Comparison of ENCODE assay signal across 16 cellular contexts in genomic region chr6:126718600-126719327, GRCh38.
DNase-seq lines count a peak whose midpoint lies in the region; ATAC-seq, FAIRE-seq and TF ChIP-seq lines count a peak whose summit lies in the region.
"Had no signal": no experiment of that assay in that cellular context is flagged by ENCODE, and none has a peak within 500 bp of the region (broad histone marks: within the 10 kb centered on the region; RNA-seq: fewer than 3 reads in every experiment).

No MANE protein-coding gene starts in this region.

- no peaks in the 10 kb centered on the region for H4K20me1 ChIP-seq in keratinocyte (ENCODE audit: control insufficient read depth, extremely low read depth, insufficient read depth, low read length)

- intact Hi-C loops in head of caudate nucleus (cut with DNase I): no loop called here

- TF ChIP-seq CTCF in keratinocyte (optimal IDR thresholded peaks at IDR 0.05 in 1 of 3, IDR thresholded peaks at IDR 0.05 in 1 of 3, conservative IDR thresholded peaks at IDR 0.05 in 1 of 3; ENCODE audit: extremely low read depth in 1 of 3, insufficient read depth in 2 of 3, low read length in 3 of 3): no peak

- H3K4me1 ChIP-seq in keratinocyte (ENCODE audit: control insufficient read depth, extremely low read depth, insufficient read depth, low read length): peaks cover 10% of the 10 kb centered on the region
- H3K4me1 ChIP-seq: right lobe of liver, SJCRH30 had no signal

- no peaks in the 10 kb centered on the region for H3K27me3 ChIP-seq in keratinocyte (ENCODE audit: control insufficient read depth, extremely low read depth, insufficient read depth, low read length)
- H3K27me3 ChIP-seq: right lobe of liver, SJCRH30, tibial artery had no signal

- no peak overlapping the region for H3K4me3 ChIP-seq in keratinocyte (ENCODE audit: control insufficient read depth in 2 of 3, extremely low read depth in 1 of 3, insufficient read depth in 2 of 3, low read depth in 1 of 3, low read length in 3 of 3)
- H3K4me3 ChIP-seq: right lobe of liver, SJCRH30, tibial artery had no signal

- no peaks in the 10 kb centered on the region for H3K79me2 ChIP-seq in keratinocyte (ENCODE audit: control insufficient read depth, insufficient read depth, low read length)

- no peaks in the 10 kb centered on the region for H3K9me3 ChIP-seq in keratinocyte (ENCODE audit: control insufficient read depth, low read depth, low read length)
- H3K9me3 ChIP-seq: right lobe of liver, SJCRH30, tibial artery had no signal

- H3K27ac ChIP-seq in keratinocyte (ENCODE audit: control insufficient read depth, insufficient read depth, low read length): no peak overlapping the region
- H3K27ac ChIP-seq: C4-2B, right lobe of liver, SJCRH30, tibial artery had no signal

- no peaks in the 10 kb centered on the region for H3K9me1 ChIP-seq in keratinocyte (ENCODE audit: control insufficient read depth, extremely low read depth, insufficient read depth, low read length)

- peak; percentile 13 for FAIRE-seq in keratinocyte (lab: Jason Lieb, UNC)

- dilution Hi-C loops in keratinocyte (cut with MboI; ENCODE audit: extremely low pct_ligation_motif_present, low sequenced_read_pairs): no loop called here

- H2AFZ ChIP-seq in keratinocyte (ENCODE audit: control insufficient read depth, low read length): no peak overlapping the region

- no peak overlapping the region for H3K9ac ChIP-seq in keratinocyte (ENCODE audit: control insufficient read depth, extremely low read depth, insufficient read depth, low read length)

- H3K36me3 ChIP-seq in keratinocyte (ENCODE audit: control insufficient read depth in 2 of 2, extremely low read depth in 1 of 2, insufficient read depth in 2 of 2, low read length in 2 of 2): no peaks in the 10 kb centered on the region
- H3K36me3 ChIP-seq: right lobe of liver, SJCRH30, tibial artery had no signal

- DNase-seq in keratinocyte (ENCODE audit: low read depth, low spot score) (no peak), pons (ENCODE audit: low spot score) (no peak), HPDE6-E6E7 (ENCODE audit: extremely low spot score) (no peak), NK-92 (lab: John Stamatoyannopoulos, UW; ENCODE audit: unreplicated experiment) (no peak), head of caudate nucleus (no peak)
- DNase-seq: activated B cell treated with CpG ODN at 0.5 μM for 24 hours; activated T-cell treated with anti-CD3 and anti-CD28 coated beads, Interleukin-2, amount 50 U/mL, for 72 hours; MV-4-11; NCI-H526 treated with DMSO at 0.1 percent for 48 hours; right lobe of liver; SJCRH30; tibial artery had no signal

- H3K4me2 ChIP-seq in keratinocyte (ENCODE audit: control insufficient read depth, extremely low read depth, insufficient read depth, low read depth, low read length): no peak overlapping the region

- ATAC-seq in GM18868 (IDR thresholded peaks at IDR 0.05; ENCODE audit: unreplicated experiment): peak; percentile 89
- peak; percentile 96 for ATAC-seq in GM21528 (IDR thresholded peaks at IDR 0.05; ENCODE audit: low FRiP score, unreplicated experiment)
- ATAC-seq in HG03066 (IDR thresholded peaks at IDR 0.05; ENCODE audit: low read depth, unreplicated experiment): peak; percentile 98
- ATAC-seq: activated T-cell treated with anti-CD3 and anti-CD28 coated beads, Interleukin-2, amount 50 U/mL, for 72 hours; right lobe of liver had no signal
